Comparison of ENCODE assay signal across 9 cellular contexts in the genomic region with DNA sequence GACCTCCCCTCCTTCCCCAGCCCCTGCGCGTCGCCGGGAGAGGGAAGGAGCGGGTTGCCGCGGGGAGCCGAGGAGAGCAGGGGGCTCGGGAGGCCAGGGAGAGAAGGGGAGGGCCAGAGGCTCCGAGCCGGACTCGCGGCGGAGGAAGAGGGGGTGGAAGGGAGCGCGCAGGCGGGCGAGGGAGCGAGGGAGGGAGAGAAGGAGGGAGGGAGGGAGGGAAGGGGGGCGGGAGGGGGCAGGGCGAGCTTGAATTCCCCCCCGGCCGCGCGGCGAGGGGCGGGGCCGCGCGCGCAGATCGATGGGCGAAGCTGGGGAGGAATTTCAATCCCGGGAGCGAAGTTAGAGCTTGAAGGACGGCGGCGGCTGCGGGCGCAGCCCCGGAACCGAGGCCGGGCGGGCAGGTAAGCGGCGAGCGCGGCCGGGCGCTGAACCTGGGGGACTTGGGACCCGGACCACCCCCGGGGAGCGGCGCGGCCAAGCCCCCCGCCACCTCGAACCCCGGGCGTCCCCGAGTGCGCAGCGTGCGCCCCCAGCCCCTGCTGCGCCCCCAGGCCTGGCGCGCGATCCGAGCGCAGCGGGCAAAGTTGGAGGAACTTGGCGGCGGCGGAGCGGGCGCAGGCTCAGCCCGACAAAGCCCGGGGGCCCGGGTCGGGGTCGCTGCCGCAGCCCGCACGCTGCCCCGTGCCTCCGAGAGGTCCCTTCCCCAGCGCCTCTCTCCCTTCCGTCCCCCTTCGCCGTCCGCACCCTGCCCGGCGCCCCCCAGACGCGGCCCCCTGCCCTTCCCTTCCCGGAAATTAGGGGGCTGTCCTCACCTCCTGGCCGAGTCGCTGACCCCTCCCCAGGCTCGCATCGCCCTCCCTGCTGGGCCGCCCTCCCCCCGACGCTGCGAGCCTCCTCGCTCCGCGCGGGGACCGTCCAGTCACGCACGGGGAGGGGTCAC. TPM values are rescaled to one million over a fixed set of nuclear protein-coding genes. Genes with fewer than 3 reads are reported as not detected.
DNase-seq lines count a peak whose midpoint lies in the region; ATAC-seq, FAIRE-seq and TF ChIP-seq lines count a peak whose summit lies in the region.
"Had no signal": no experiment of that assay in that cellular context is flagged by ENCODE, and none has a peak within 500 bp of the region (broad histone marks: within the 10 kb centered on the region; RNA-seq: fewer than 3 reads in every experiment).

A gene (plus strand): TSS at position 324 of the 940 bp plus-strand sequence. CDS start 74,320 bp downstream, outside the sequence.

- H3K79me2 ChIP-seq in parathyroid adenoma = no peaks in the 10 kb centered on the region

- FAIRE-seq in H54 (lab: Jason Lieb, UNC) = no peak
- FAIRE-seq: endometrium had no signal

- H3K36me3 ChIP-seq in parathyroid adenoma (ENCODE audit: control insufficient read depth, insufficient read depth, low read length) = no peaks in the 10 kb centered on the region

- TF ChIP-seq CTCF in fibroblast of pulmonary artery (IDR thresholded peaks at IDR 0.05; ENCODE audit: low read length, missing control alignments) = no peak
- TF ChIP-seq CTCF in parathyroid adenoma (IDR thresholded peaks at IDR 0.05) = no peak

- peak within 1 kb of the TSS; percentile 17 for H3K4me3 ChIP-seq in fibroblast of pulmonary artery (replicated peaks; ENCODE audit: low read depth, low read length)
- no peak within 1 kb of the TSS for H3K4me3 ChIP-seq in parathyroid adenoma (ENCODE audit: low read depth, low read length)

- no peak within 1 kb of the TSS for H3K9ac ChIP-seq in parathyroid adenoma

- H3K27ac ChIP-seq in parathyroid adenoma = no peak within 1 kb of the TSS

- no peaks in the 10 kb centered on the region for H3K4me1 ChIP-seq in parathyroid adenoma

- TF ChIP-seq POLR2A in H54 (IDR thresholded peaks at IDR 0.05; ENCODE audit: low read depth, low read length) = no peak

- ATAC-seq in HG02678 (IDR thresholded peaks at IDR 0.05; ENCODE audit: unreplicated experiment) = no peak

- H3K27me3 ChIP-seq in parathyroid adenoma (ENCODE audit: control insufficient read depth, insufficient read depth, low read length) = no peaks in the 10 kb centered on the region

- DNase-seq in Daoy (ENCODE audit: low read depth) (peak; percentile 65), NCI-H748 treated with DMSO at 0.1 percent for 48 hours (lab: John Stamatoyannopoulos, UW) (peak; percentile 43), fibroblast of pulmonary artery (ENCODE audit: low read depth) (peak; percentile 26), H54 (ENCODE audit: insufficient read length, low spot score) (no peak), HT-29 (ENCODE audit: low spot score) (no peak), cerebellum (ENCODE audit: low spot score) (no peak)

- H3K9me3 ChIP-seq in parathyroid adenoma (ENCODE audit: control insufficient read depth, low read length) = no peaks in the 10 kb centered on the region

- H2AFZ ChIP-seq in parathyroid adenoma = no peak within 1 kb of the TSS

- peak within 1 kb of the TSS; percentile 44 for H3K4me2 ChIP-seq in parathyroid adenoma (ENCODE audit: low read length)

RNA-seq across cellular contexts. Expression of the gene that starts here (rescaled TPM):
- 0.15 and 1.1 TPM in 2 replicates for total RNA-seq in Daoy (2014; rRNA removed; shearing (Covaris generic))
- 0.92 and 1.7 TPM in 2 replicates for total RNA-seq in HT-29 (2014; rRNA removed; shearing (Covaris generic))
- total RNA-seq in cerebellum = 6.5 TPM

Comparison
In these comparisons a context has a peak if more than half of its experiments do, and no peak if none do; other contexts are left out.
1. DNase-seq: peak in Daoy (single experiment), NCI-H748 treated with DMSO at 0.1 percent for 48 hours (single experiment) and fibroblast of pulmonary artery (single experiment); none in H54 (single experiment), HT-29 (single experiment) and cerebellum (single experiment).